In the genomic region with DNA sequence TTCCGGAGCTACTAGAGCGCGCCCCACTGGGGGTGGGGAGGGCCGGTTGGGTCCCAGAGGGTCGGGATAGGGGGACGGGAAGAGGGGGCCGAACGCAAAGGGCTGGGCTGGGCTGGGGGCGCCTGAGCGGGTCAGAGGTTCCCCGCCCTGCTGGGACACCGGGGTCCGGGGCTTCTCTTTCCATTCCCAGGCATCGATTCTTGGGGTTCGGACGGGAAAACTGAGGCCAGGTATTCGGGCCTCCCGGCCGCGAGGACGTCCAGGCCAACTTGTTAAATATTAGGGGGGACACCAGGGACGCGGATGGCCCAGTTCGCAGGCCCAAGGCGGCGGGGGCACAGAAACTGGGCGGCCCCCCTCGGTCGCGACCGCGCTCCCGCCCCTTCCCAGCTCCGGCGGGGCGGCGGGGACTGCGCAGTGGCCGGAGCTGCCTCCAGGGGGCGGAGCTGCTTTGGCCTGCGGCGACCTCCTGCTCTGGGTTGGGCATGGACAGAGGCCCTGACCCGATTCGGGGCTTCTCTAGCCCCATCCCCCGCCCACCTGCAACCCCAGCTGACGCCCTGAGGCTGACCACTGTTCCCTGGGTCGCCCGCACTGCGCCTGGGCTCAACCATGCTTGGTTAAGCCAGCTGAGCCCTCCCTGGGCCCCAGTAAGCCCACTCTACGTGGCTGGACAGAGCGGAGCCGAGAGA, we compare ENCODE assay signal across 8 cellular contexts. TPM values are rescaled to one million over a fixed set of nuclear protein-coding genes. Genes with fewer than 3 reads are reported as not detected.
DNase-seq lines count a peak whose midpoint lies in the region; ATAC-seq and TF ChIP-seq lines count a peak whose summit lies in the region.

No MANE protein-coding gene starts in this region.

- H3K4me3 ChIP-seq in epithelial cell of proximal tubule (ENCODE audit: low read depth, low read length) (peak overlapping the region; percentile 85), mucosa of descending colon (peak overlapping the region; percentile 30), suprapubic skin (peak overlapping the region; percentile 91)

- 0% methylated on average over 18 of the region's 52 CpGs for WGBS in suprapubic skin

- no peaks in the 10 kb centered on the region for H3K27me3 ChIP-seq in suprapubic skin

- intact Hi-C loops in mucosa of descending colon (cut with DNase I, micrococcal nuclease), result no loop called here

- H3K9me3 ChIP-seq in mucosa of descending colon, result no peaks in the 10 kb centered on the region
- no peaks in the 10 kb centered on the region for H3K9me3 ChIP-seq in suprapubic skin

- no peak for TF ChIP-seq POLR2A in suprapubic skin (IDR thresholded peaks at IDR 0.05)

- H3K4me1 ChIP-seq in mucosa of descending colon (ENCODE audit: low read depth), result peaks cover 25% of the 10 kb centered on the region
- peaks cover 42% of the 10 kb centered on the region for H3K4me1 ChIP-seq in suprapubic skin

- TF ChIP-seq EP300 in suprapubic skin (IDR thresholded peaks at IDR 0.05), result no peak

- ATAC-seq in mucosa of descending colon, result peak; percentile 49

- H3K36me3 ChIP-seq in mucosa of descending colon (ENCODE audit: low read depth), result no peaks in the 10 kb centered on the region
- H3K36me3 ChIP-seq in suprapubic skin, result no peaks in the 10 kb centered on the region

- DNase-seq in ELF-1 (ENCODE audit: low read depth, low spot score), result peak; percentile 95
- peak; percentile 46 for DNase-seq in H4 (ENCODE audit: low spot score)
- peak; percentile 72 for DNase-seq in MV-4-11 (lab: John Stamatoyannopoulos, UW)
- DNase-seq in activated CD8-positive, alpha-beta memory T cell treated with anti-CD3 and anti-CD28 coated beads for 24 hours, result peak; percentile 88
- no peak for DNase-seq in epithelial cell of proximal tubule (ENCODE audit: low read depth)
- peak; percentile 79 to 86 (median 85) for DNase-seq in mucosa of descending colon
- peak in 1 of 2 donors; percentile 84 for DNase-seq in suprapubic skin (ENCODE audit: low spot score in 2 of 2)
- DNase-seq in HPDE6-E6E7 (ENCODE audit: extremely low spot score), result no peak

- TF ChIP-seq CTCF in epithelial cell of proximal tubule (conservative IDR thresholded peaks at IDR 0.05; ENCODE audit: low read depth, low read length) (peak; percentile 61), mucosa of descending colon (IDR thresholded peaks at IDR 0.05) (peak; percentile 89), suprapubic skin (IDR thresholded peaks at IDR 0.05) (peak; percentile 57 to 81)

- peak overlapping the region; percentile 93 for H3K27ac ChIP-seq in suprapubic skin

RNA-seq across cellular contexts. Expression of gene KLF16, which starts 1.2 kb away (rescaled TPM):
- 1.8 and 4.6 TPM in 2 replicates for total RNA-seq in H4 (2014; rRNA removed; shearing (Covaris generic))
- total RNA-seq in epithelial cell of proximal tubule, result 28.1 and 28.8 TPM in 2 replicates
- total RNA-seq in mucosa of descending colon, result 10 to 100 TPM; 22.6 to 26.5 (median 25.6) TPM
- 10 to 100 TPM; 12.1 to 30.8 (median 20.9) TPM for total RNA-seq in suprapubic skin

RNA-seq across cellular contexts. Expression of gene REXO1, which starts 16.3 kb away (rescaled TPM):
- total RNA-seq in H4 (2014; rRNA removed; shearing (Covaris generic)), result 2.3 and 4.2 TPM in 2 replicates
- 14.5 and 18.4 TPM in 2 replicates for total RNA-seq in epithelial cell of proximal tubule
- 10 to 100 TPM; 45.4 to 54.3 (median 50.2) TPM for total RNA-seq in mucosa of descending colon
- total RNA-seq in suprapubic skin, result 10 to 100 TPM; 31.8 to 63.1 (median 38.3) TPM

RNA-seq across cellular contexts. Expression of gene ABHD17A, which starts 20.7 kb away (rescaled TPM):
- 20.2 and 40.6 TPM in 2 replicates for total RNA-seq in H4 (2014; rRNA removed; shearing (Covaris generic))
- total RNA-seq in epithelial cell of proximal tubule (83.4 and 112 TPM in 2 replicates), mucosa of descending colon (10 to 100 TPM; 60.9 to 65.8 (median 65.8) TPM), suprapubic skin (100 to 1,000 TPM in 3 of 4 donors, 10 to 100 TPM in 1; 82.3 to 120 (median 110) TPM)

RNA-seq across cellular contexts. Expression of gene ADAT3, which starts 40.6 kb away (rescaled TPM):
- total RNA-seq in H4 (2014; rRNA removed; shearing (Covaris generic)), result 0.93 and 1.0 TPM in 2 replicates
- total RNA-seq in epithelial cell of proximal tubule (10.3 and 12.6 TPM in 2 replicates), mucosa of descending colon (10 to 100 TPM; 12.5 to 21.9 (median 19.6) TPM), suprapubic skin (10 to 100 TPM; 13.4 to 26.7 (median 22.3) TPM)

RNA-seq across cellular contexts. Expression of gene SCAMP4, which starts 40.6 kb away (rescaled TPM):
- 66.3 and 68.3 TPM in 2 replicates for total RNA-seq in H4 (2014; rRNA removed; shearing (Covaris generic))
- total RNA-seq in epithelial cell of proximal tubule (108 and 134 TPM in 2 replicates), mucosa of descending colon (10 to 100 TPM; 57.2 to 61.3 (median 59.8) TPM), suprapubic skin (100 to 1,000 TPM in 2 of 4 donors, 10 to 100 TPM in 2; 68.1 to 119 (median 103) TPM)

Comparison
In these comparisons a context has a peak if more than half of its experiments do, and no peak if none do; other contexts are left out.
1. DNase-seq: peak in ELF-1 (single experiment), H4 (single experiment), MV-4-11 (single experiment), activated CD8-positive, alpha-beta memory T cell treated with anti-CD3 and anti-CD28 coated beads for 24 hours (single experiment) and mucosa of descending colon (3 of 3); none in epithelial cell of proximal tubule (single experiment) and HPDE6-E6E7 (single experiment).
2. H3K4me3 ChIP-seq: peak in every context shown above with its lines; median percentile 91 in suprapubic skin; 85 in epithelial cell of proximal tubule; 30 in mucosa of descending colon.
3. Peak in every context shown above with its lines, with median percentiles within 50 percentile points of each other: CTCF ChIP-seq.